8 cellular contexts compared by ENCODE assay signal in the genomic region with DNA sequence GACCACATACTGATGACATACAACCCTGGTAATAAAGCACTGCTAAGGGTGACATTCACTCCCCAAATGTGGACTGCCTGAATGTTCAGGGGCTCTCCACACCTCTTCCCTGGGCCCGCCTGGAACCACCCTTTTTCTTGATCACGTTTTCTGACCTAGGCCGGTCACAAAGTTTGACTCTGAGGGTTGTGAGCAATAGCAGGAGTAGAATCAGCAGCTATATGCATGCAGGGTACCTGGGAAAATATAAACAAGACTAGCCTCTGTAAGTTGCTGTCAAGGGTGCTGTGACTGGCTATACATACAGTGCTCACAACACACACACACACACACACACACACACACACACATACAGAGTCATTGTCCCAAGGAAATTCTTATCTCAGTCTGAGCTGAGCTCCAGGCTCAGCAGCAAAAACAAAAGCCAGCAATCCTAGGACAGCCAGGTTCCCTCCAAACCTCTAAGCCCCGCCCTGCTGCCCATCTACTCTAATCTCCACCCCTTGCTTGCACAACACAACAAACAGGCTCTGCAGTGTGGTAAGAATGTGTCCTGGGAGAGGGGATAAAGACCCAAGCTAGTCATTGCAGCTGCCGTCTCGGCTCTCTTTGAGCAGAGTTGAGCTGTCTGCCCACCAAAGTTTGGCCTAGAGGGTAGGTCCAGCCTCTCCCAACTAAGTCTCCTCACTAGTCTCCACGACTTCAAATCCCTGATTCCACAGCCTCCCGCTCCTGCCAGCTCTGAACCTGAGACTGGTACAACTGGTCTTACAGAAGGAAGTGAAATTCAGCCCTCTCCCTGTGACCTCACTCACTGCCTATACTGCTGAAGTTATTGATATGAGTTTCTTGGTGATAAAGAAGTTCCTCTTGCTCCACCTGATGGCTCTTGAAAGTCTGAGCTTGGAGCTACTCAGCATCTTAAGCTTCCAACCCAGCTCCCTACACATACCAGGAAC. TPM values are rescaled to one million over a fixed set of nuclear protein-coding genes. Genes with fewer than 3 reads are reported as not detected.
A peak's percentile ranks its signal among the peaks of the same experiment; 100 is the strongest.
DNase-seq lines count a peak whose midpoint lies in the region; ATAC-seq, FAIRE-seq and TF ChIP-seq lines count a peak whose summit lies in the region.

No MANE protein-coding gene starts in this region.

- H3K27ac Mint-ChIP-seq in T-cell: peak overlapping the region; percentile 66 to 84

- peaks cover 42 to 56% (median 53%) of the 10 kb centered on the region in 3 donors for H3K4me1 ChIP-seq in pancreas

- peak; percentile 52 for TF ChIP-seq POLR2A in GM19193 (IDR thresholded peaks at IDR 0.05; ENCODE audit: extremely low read depth, insufficient read depth, insufficient read length)

- intact Hi-C loops in pancreas (cut with DNase I): no loop called here

- H3K27ac ChIP-seq in pancreas: peak overlapping the region; percentile 73 to 93 (median 86)

- FAIRE-seq in pancreas (lab: Jason Lieb, UNC): no peak

- H3K4me3 Mint-ChIP-seq in T-cell: peak overlapping the region; percentile 91 to 96 (median 92)

- DNase-seq in DMS153 treated with DMSO at 0.1 percent for 48 hours (lab: John Stamatoyannopoulos, UW; ENCODE audit: unreplicated experiment): peak; percentile 53
- DNase-seq in HT1080 (ENCODE audit: low read depth): peak; percentile 31
- peak in 1 of 34 experiments; percentile 29 for DNase-seq in T-cell
- DNase-seq in fibroblast of mammary gland (ENCODE audit: low read depth): peak; percentile 53
- DNase-seq in pancreas: peak in 5 of 6 donors; percentile 68 to 88 (median 83)
- DNase-seq in HCEC 1CT: no peak
- no peak for DNase-seq in stimulated activated CD4-positive, alpha-beta T cell treated with anti-CD3 and anti-CD28 coated beads, Interleukin-12 subunit alpha, Interleukin-12 subunit beta, amount 100 ng/mL, for 4 hours

- H3K4me3 ChIP-seq in fibroblast of mammary gland (ENCODE audit: control insufficient read depth, low read depth, low read length): no peak overlapping the region
- peak overlapping the region in 2 of 4 donors; percentile 18 to 21 for H3K4me3 ChIP-seq in pancreas

- POLR2A ChIA-PET in T-cell (lab: Charles Lee): no interaction called here

- no peaks in the 10 kb centered on the region for H3K36me3 ChIP-seq in pancreas

- H3K4me1 Mint-ChIP-seq in T-cell: peaks cover 42 to 55% (median 50%) of the 10 kb centered on the region in 3 donors

- 28 to 30% methylated on average over 8 of the region's 8 CpGs for WGBS in pancreas, 2 donors

- CTCF ChIA-PET in T-cell (lab: Charles Lee): interaction anchor here (0.5 to 1.7 kb wide), 12 partner anchors 9 to 1454 kb away, joined by 3 to 10 read pairs (median 4); no protein-coding TSS in a partner anchor

- no peaks in the 10 kb centered on the region for H3K9me3 ChIP-seq in pancreas

- H3K9me3 Mint-ChIP-seq in T-cell: no peaks in the 10 kb centered on the region

- ATAC-seq in T-cell (replicated peaks in 1 of 4) (no peak), pancreas (peak; percentile 33 to 54 (median 48))

- peaks cover 0 to 4% of the 10 kb centered on the region in 2 donors for H3K27me3 Mint-ChIP-seq in T-cell

- no peaks in the 10 kb centered on the region for H3K36me3 Mint-ChIP-seq in T-cell

- no peaks in the 10 kb centered on the region for H3K27me3 ChIP-seq in pancreas

- TF ChIP-seq CTCF in fibroblast of mammary gland (conservative IDR thresholded peaks at IDR 0.05; ENCODE audit: control insufficient read depth, insufficient read depth, low read depth, low read length) (no peak), pancreas (IDR thresholded peaks at IDR 0.05) (no peak)

RNA-seq across cellular contexts. Expression of gene BMF, which starts 2.2 kb away (rescaled TPM):
- 0.23 and 0.66 TPM in 2 replicates for total RNA-seq in HT1080 (2014; rRNA removed; shearing (Covaris generic))
- polyA plus RNA-seq in HT1080 (2015; cell fraction: cytosol; rRNA removed): 0.77 and 1.9 TPM in 2 replicates
- polyA plus RNA-seq in HT1080 (2015; cell fraction: nucleus; rRNA removed): 2.9 and 4.1 TPM in 2 replicates
- total RNA-seq in T-cell (10 to 100 TPM in 3 of 5 donors, 1 to 10 TPM in 2; 6.6 to 46.7 (median 42.4) TPM), pancreas (10 to 100 TPM in 3 of 6 donors, 1 to 10 TPM in 3; 4.1 to 25.9 (median 8.5) TPM)
- 1 to 10 TPM; 4.3 to 4.8 TPM for polyA plus RNA-seq in pancreas

RNA-seq across cellular contexts. Expression of gene BUB1B, which starts 54.4 kb away (rescaled TPM):
- 61.1 and 69.5 TPM in 2 replicates for total RNA-seq in HT1080 (2014; rRNA removed; shearing (Covaris generic))
- polyA plus RNA-seq in HT1080 (2015; cell fraction: cytosol; rRNA removed): 40.8 and 44.3 TPM in 2 replicates
- polyA plus RNA-seq in HT1080 (2015; cell fraction: nucleus; rRNA removed): 230 and 243 TPM in 2 replicates
- 1 to 10 TPM in 4 of 5 donors, under 1 TPM in 1; 0.79 to 2.2 (median 1.9) TPM for total RNA-seq in T-cell
- 1 to 10 TPM in 3 of 6 donors, under 1 TPM in 1, not detected in 2; 0.92 to 1.9 (median 1.5) TPM for total RNA-seq in pancreas
- polyA plus RNA-seq in pancreas: under 1 TPM; 0.09 to 0.30 TPM

Comparison
In these comparisons a context has a peak if more than half of its experiments do, and no peak if none do; other contexts are left out.
1. DNase-seq: peak in DMS153 treated with DMSO at 0.1 percent for 48 hours (single experiment), HT1080 (single experiment), fibroblast of mammary gland (single experiment) and pancreas (5 of 6); none in HCEC 1CT (single experiment) and stimulated activated CD4-positive, alpha-beta T cell treated with anti-CD3 and anti-CD28 coated beads, Interleukin-12 subunit alpha, Interleukin-12 subunit beta, amount 100 ng/mL, for 4 hours (single experiment).
2. ATAC-seq: peak in pancreas (4 of 4); none in T-cell (0 of 4).
3. RNA of gene BUB1B, which starts 54.4 kb away (total RNA-seq): 61.1 to 69.5 TPM in HT1080; 0.79 to 2.2 TPM in T-cell and 0.92 to 1.9 TPM in pancreas; every median in the first group is over 10 times any median in the second.